ENCODE assay signal across 16 cellular contexts in the genomic region with DNA sequence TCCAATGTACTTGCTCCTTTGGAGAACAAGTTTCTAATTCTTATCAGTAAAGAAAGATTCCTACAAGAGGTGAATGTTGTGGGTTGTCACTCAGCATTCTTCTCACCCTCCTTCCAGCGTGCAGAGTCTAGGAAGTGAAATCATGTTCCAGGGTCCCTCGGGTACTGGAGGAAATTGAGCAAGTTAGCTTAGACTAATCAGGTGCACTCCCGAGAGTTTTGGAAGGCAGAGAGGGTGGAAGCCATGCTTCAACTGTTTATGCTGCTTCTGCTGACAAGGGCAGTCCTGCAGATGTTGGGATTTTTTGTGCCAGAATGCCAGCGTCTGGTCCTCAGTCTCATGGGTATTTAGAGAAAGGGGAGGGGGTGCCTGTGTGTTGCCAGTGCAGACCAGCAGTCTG. TPM values are rescaled to one million over a fixed set of nuclear protein-coding genes. Genes with fewer than 3 reads are reported as not detected.
DNase-seq lines count a peak whose midpoint lies in the region; ATAC-seq and TF ChIP-seq lines count a peak whose summit lies in the region.
"Had no signal": no experiment of that assay in that cellular context is flagged by ENCODE, and none has a peak within 500 bp of the region (broad histone marks: within the 10 kb centered on the region; RNA-seq: fewer than 3 reads in every experiment).

No MANE protein-coding gene starts in this region.

- H3K27me3 ChIP-seq in WERI-Rb-1 (ENCODE audit: insufficient read depth, low read depth, severe bottlenecking), result no peaks in the 10 kb centered on the region

- DNase-seq in SIG-M5 treated with dmso at 0.1 percent for 504 hours (lab: John Stamatoyannopoulos, UW; ENCODE audit: unreplicated experiment) (peak; percentile 50), SIG-M5 (lab: John Stamatoyannopoulos, UW) (no peak), NCI-H1694 treated with DMSO at 0.1 percent for 48 hours (lab: John Stamatoyannopoulos, UW) (peak; percentile 22), SKM-1 treated with dmso at 0.1 percent for 144 hours (lab: John Stamatoyannopoulos, UW; ENCODE audit: unreplicated experiment) (peak; percentile 38), HEK293T (ENCODE audit: extremely low spot score) (no peak), dermis blood vessel endothelial cell (no peak), WERI-Rb-1 (no peak)
- DNase-seq: DMS153, NCI-H1092, NCI-H146, NCI-H748 treated with DMSO at 0.1 percent for 48 hours, SHP77 had no signal

- no peak overlapping the region for H3K27ac ChIP-seq in WERI-Rb-1
- H3K27ac ChIP-seq: C4-2B had no signal

- no peak overlapping the region for H3K4me3 ChIP-seq in WERI-Rb-1 (ENCODE audit: low read depth, low read length)
- H3K4me3 ChIP-seq: GM23338, K562 had no signal

- POLR2A ChIA-PET in HEK293T (lab: Yijun Ruan, JAX), result no interaction called here

- H3K9me3 ChIP-seq in WERI-Rb-1 (ENCODE audit: severe bottlenecking), result no peaks in the 10 kb centered on the region

- ATAC-seq in HG03521 (IDR thresholded peaks at IDR 0.05; ENCODE audit: unreplicated experiment), result no peak
- ATAC-seq: GM23338, K562 had no signal

- CTCF ChIA-PET in HEK293T (lab: Yijun Ruan, JAX), result interaction anchor here (1.2 kb wide), 1 partner anchor 48 kb away, joined by 3 read pairs; no protein-coding TSS in a partner anchor

- no peak for TF ChIP-seq CTCF in WERI-Rb-1 (IDR thresholded peaks at IDR 0.05; ENCODE audit: low read depth, low read length)

- H3K36me3 ChIP-seq in WERI-Rb-1, result no peaks in the 10 kb centered on the region

TF ChIP-seq in HEK293T, 16 proteins besides CTCF, POLR2A, EP300 and RAD21:
- TF ChIP-seq FOXK2 (IDR thresholded peaks at IDR 0.05) (no peak), SP1 (IDR thresholded peaks at IDR 0.05) (no peak), LEF1 (IDR thresholded peaks at IDR 0.05; ENCODE audit: borderline replicate concordance) (no peak), ZNF384 (IDR thresholded peaks at IDR 0.05) (no peak), ARNT (IDR thresholded peaks at IDR 0.05) (no peak), ELF4 (IDR thresholded peaks at IDR 0.05) (no peak), CTBP1 (IDR thresholded peaks at IDR 0.05; ENCODE audit: borderline replicate concordance) (no peak), PKNOX1 (IDR thresholded peaks at IDR 0.05) (no peak), TARDBP (IDR thresholded peaks at IDR 0.05) (no peak), L3MBTL2 (conservative IDR thresholded peaks at IDR 0.05) (no peak), FOXM1 (IDR thresholded peaks at IDR 0.05; ENCODE audit: borderline replicate concordance) (no peak), HDGF (IDR thresholded peaks at IDR 0.05; ENCODE audit: borderline replicate concordance) (no peak), BHLHE40 (IDR thresholded peaks at IDR 0.05; ENCODE audit: borderline replicate concordance) (no peak), NFRKB (IDR thresholded peaks at IDR 0.05) (no peak), FOXA1 (IDR thresholded peaks at IDR 0.05) (no peak), SUZ12 (IDR thresholded peaks at IDR 0.05) (no peak)

RNA-seq across cellular contexts. Expression of gene C1orf115, which starts 5.3 kb away (rescaled TPM):
- total RNA-seq in dermis blood vessel endothelial cell, result 124 and 125 TPM in 2 replicates
- total RNA-seq: K562 had no signal

Comparison
In these comparisons a context has a peak if more than half of its experiments do, and no peak if none do; other contexts are left out.
1. DNase-seq: peak in SIG-M5 treated with dmso at 0.1 percent for 504 hours (single experiment), NCI-H1694 treated with DMSO at 0.1 percent for 48 hours (single experiment) and SKM-1 treated with dmso at 0.1 percent for 144 hours (single experiment); none in SIG-M5 (single experiment), HEK293T (single experiment), dermis blood vessel endothelial cell (single experiment) and WERI-Rb-1 (single experiment).